Comparison of ENCODE assay signal across 11 cellular contexts in the genomic region with DNA sequence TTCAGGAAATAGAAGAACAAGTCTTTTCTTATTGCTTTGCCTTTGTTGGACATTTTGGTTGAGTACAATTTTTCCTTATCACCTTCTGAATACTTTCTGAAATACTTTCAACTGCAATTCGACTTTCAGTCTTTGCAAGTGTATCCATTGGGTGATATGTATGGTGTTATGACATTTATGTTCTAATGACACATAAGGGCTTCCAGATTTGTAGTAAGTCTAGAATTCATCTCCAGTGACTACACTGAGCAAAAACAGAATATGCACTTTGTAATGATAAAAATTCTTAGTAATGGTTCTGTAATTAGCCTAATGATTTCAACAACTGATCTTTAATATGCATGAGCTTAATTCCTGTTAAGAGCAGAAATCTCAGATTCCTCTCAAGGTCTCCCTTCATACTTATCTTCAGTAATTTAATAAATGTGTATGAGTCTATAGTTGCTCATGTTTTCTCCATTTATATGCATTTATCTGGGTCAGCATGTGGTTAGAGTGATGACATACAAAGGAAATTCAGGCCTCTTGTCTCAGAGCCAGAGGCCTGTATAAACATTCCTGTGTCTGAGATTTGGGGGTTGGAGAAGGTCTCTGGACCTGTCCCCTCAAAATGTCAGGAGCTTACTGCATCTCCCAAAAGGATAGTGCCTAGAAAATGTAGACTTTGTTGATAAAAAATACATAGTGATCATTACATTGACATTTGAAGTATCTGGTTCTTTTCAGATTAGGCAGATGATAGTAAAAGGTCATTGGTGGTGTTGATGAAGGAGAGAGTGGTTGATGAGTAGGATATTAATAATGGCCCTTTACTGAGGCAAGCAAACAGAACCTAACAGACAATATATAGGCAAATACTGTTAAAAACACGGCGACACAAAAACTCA.
DNase-seq lines count a peak whose midpoint lies in the region; ATAC-seq lines count a peak whose summit lies in the region.
"Had no signal": no experiment of that assay in that cellular context is flagged by ENCODE, and none has a peak within 500 bp of the region (broad histone marks: within the 10 kb centered on the region; RNA-seq: fewer than 3 reads in every experiment).

No MANE protein-coding gene starts in this region.

- no peaks in the 10 kb centered on the region for H3K27me3 Mint-ChIP-seq in activated T-helper 17 cell treated with anti-CD3 and anti-CD28 coated beads, Interleukin-2, amount 50 U/mL, for 72 hours

- H3K4me1 Mint-ChIP-seq in activated T-helper 17 cell treated with anti-CD3 and anti-CD28 coated beads, Interleukin-2, amount 50 U/mL, for 72 hours, result peaks cover 46% of the 10 kb centered on the region
- peaks cover 48% of the 10 kb centered on the region for H3K4me1 Mint-ChIP-seq in stimulated activated effector memory CD8-positive, alpha-beta T cell treated with anti-CD3 and anti-CD28 coated beads, Interleukin-12 subunit alpha, Interleukin-12 subunit beta, amount 100 ng/mL, for 72 hours

- peaks cover 11% of the 10 kb centered on the region for H3K9me3 Mint-ChIP-seq in activated T-helper 17 cell treated with anti-CD3 and anti-CD28 coated beads, Interleukin-2, amount 50 U/mL, for 72 hours
- peaks cover 2% of the 10 kb centered on the region for H3K9me3 Mint-ChIP-seq in stimulated activated effector memory CD8-positive, alpha-beta T cell treated with anti-CD3 and anti-CD28 coated beads, Interleukin-12 subunit alpha, Interleukin-12 subunit beta, amount 100 ng/mL, for 72 hours
- H3K9me3 Mint-ChIP-seq: activated T-cell treated with anti-CD3 and anti-CD28 coated beads, Interleukin-2, amount 50 U/mL, for 4 hours; T-helper 1 cell treated with Interleukin-12 subunit alpha and Interleukin-12 subunit beta and Interleukin-4 antibody, amounts not matched to agents 30 μg/mL and 1 μg/mL, for 36 hours had no signal

- peak; percentile 87 for DNase-seq in HS-5 (ENCODE audit: low read depth)
- DNase-seq in glomerular visceral epithelial cell (ENCODE audit: extremely low spot score), result peak; percentile 12
- no peak for DNase-seq in stimulated activated effector memory CD8-positive, alpha-beta T cell treated with anti-CD3 and anti-CD28 coated beads, Interleukin-12 subunit alpha, Interleukin-12 subunit beta, amount 100 ng/mL, for 72 hours (ENCODE audit: low spot score in 2 of 2)
- no peak for DNase-seq in effector CD8-positive, alpha-beta T cell (lab: John Stamatoyannopoulos, UW)
- DNase-seq in NCI-H1694 treated with DMSO at 0.1 percent for 48 hours (lab: John Stamatoyannopoulos, UW), result no peak
- DNase-seq: activated T-cell treated with anti-CD3 and anti-CD28 coated beads, Interleukin-2, amount 50 U/mL, for 4 hours; NCI-H510A had no signal

- H3K27ac Mint-ChIP-seq in activated T-helper 17 cell treated with anti-CD3 and anti-CD28 coated beads, Interleukin-2, amount 50 U/mL, for 72 hours, result peak overlapping the region; percentile 88
- peak overlapping the region; percentile 69 for H3K27ac Mint-ChIP-seq in stimulated activated effector memory CD8-positive, alpha-beta T cell treated with anti-CD3 and anti-CD28 coated beads, Interleukin-12 subunit alpha, Interleukin-12 subunit beta, amount 100 ng/mL, for 72 hours
- H3K27ac Mint-ChIP-seq: T-helper 1 cell treated with Interleukin-12 subunit alpha and Interleukin-12 subunit beta and Interleukin-4 antibody, amounts not matched to agents 30 μg/mL and 1 μg/mL, for 36 hours had no signal

- H3K4me3 Mint-ChIP-seq in activated T-helper 17 cell treated with anti-CD3 and anti-CD28 coated beads, Interleukin-2, amount 50 U/mL, for 72 hours, result peak overlapping the region; percentile 74
- H3K4me3 Mint-ChIP-seq in stimulated activated effector memory CD8-positive, alpha-beta T cell treated with anti-CD3 and anti-CD28 coated beads, Interleukin-12 subunit alpha, Interleukin-12 subunit beta, amount 100 ng/mL, for 72 hours, result no peak overlapping the region
- H3K4me3 Mint-ChIP-seq: activated T-cell treated with anti-CD3 and anti-CD28 coated beads, Interleukin-2, amount 50 U/mL, for 4 hours; T-helper 1 cell treated with Interleukin-12 subunit alpha and Interleukin-12 subunit beta and Interleukin-4 antibody, amounts not matched to agents 30 μg/mL and 1 μg/mL, for 36 hours had no signal

- no peaks in the 10 kb centered on the region for H3K36me3 Mint-ChIP-seq in activated T-helper 17 cell treated with anti-CD3 and anti-CD28 coated beads, Interleukin-2, amount 50 U/mL, for 72 hours (ENCODE audit: low read depth)
- H3K36me3 Mint-ChIP-seq in stimulated activated effector memory CD8-positive, alpha-beta T cell treated with anti-CD3 and anti-CD28 coated beads, Interleukin-12 subunit alpha, Interleukin-12 subunit beta, amount 100 ng/mL, for 72 hours, result no peaks in the 10 kb centered on the region

- ATAC-seq in activated T-helper 17 cell treated with anti-CD3 and anti-CD28 coated beads, Interleukin-2, amount 50 U/mL, for 72 hours (replicated peaks), result peak; percentile 66
- peak; percentile 76 for ATAC-seq in stimulated activated effector memory CD8-positive, alpha-beta T cell treated with anti-CD3 and anti-CD28 coated beads, Interleukin-12 subunit alpha, Interleukin-12 subunit beta, amount 100 ng/mL, for 72 hours
- ATAC-seq in GM19035 (IDR thresholded peaks at IDR 0.05; ENCODE audit: unreplicated experiment), result no peak
- ATAC-seq in HG03045 (IDR thresholded peaks at IDR 0.05; ENCODE audit: unreplicated experiment), result no peak

Comparison
In these comparisons a context has a peak if more than half of its experiments do, and no peak if none do; other contexts are left out.
1. DNase-seq: peak in HS-5 (single experiment) and glomerular visceral epithelial cell (single experiment); none in stimulated activated effector memory CD8-positive, alpha-beta T cell treated with anti-CD3 and anti-CD28 coated beads, Interleukin-12 subunit alpha, Interleukin-12 subunit beta, amount 100 ng/mL, for 72 hours (0 of 2), effector CD8-positive, alpha-beta T cell (single experiment) and NCI-H1694 treated with DMSO at 0.1 percent for 48 hours (single experiment).
2. ATAC-seq: peak in activated T-helper 17 cell treated with anti-CD3 and anti-CD28 coated beads, Interleukin-2, amount 50 U/mL, for 72 hours (single experiment) and stimulated activated effector memory CD8-positive, alpha-beta T cell treated with anti-CD3 and anti-CD28 coated beads, Interleukin-12 subunit alpha, Interleukin-12 subunit beta, amount 100 ng/mL, for 72 hours (single experiment); none in GM19035 (single experiment) and HG03045 (single experiment).